ENCODE assay signal across 8 cellular contexts in the genomic region with DNA sequence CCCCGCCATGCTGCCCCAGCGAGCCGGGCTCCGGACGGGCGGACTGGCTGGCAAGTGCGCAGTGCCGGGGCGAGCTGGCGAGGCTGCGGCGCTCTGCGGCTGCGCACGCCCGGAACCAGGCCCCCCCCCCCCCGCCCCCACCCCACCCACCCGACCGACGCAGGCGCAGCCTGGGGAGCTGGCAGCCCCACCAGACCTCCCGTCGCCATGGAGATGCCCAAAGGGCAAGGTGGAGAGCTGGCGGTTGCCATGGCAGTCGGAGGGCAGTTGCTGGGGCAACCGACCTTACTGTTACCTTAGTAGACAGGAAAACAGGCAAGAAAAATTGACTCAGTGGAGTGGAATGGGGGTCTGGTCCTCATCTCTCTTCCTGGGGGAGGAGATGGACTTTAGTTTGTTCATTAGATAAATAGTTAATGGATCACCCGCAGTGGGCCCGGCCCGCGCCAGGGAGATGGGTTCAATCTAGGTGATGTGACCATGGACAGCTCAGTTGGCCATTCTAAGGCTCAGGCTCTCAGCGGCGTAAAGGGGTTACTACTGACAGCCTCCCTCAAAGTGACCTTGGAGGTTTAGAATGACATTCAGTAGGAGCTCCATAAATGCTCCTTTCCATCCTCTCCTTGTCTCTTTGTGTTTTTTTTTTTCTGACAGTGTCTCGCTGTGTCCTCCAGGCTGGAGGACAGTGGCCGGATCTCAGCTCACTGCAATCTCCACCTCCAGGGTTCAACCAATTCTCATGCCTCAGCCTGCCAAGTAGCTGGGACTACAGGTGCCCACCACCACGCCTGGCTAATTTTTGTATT. TPM values are rescaled to one million over a fixed set of nuclear protein-coding genes. Genes with fewer than 3 reads are reported as not detected.
DNase-seq lines count a peak whose midpoint lies in the region; ATAC-seq, FAIRE-seq and TF ChIP-seq lines count a peak whose summit lies in the region.

PCSK1N (minus strand) TSS at position 87 of the 806 bp plus-strand sequence; CDS start at position 9, 78 bp downstream.

- no peaks in the 10 kb centered on the region for H3K36me3 Mint-ChIP-seq in effector memory CD8-positive, alpha-beta T cell (ENCODE audit: insufficient read depth)

- ATAC-seq in effector memory CD8-positive, alpha-beta T cell (replicated peaks) = peak; percentile 64
- ATAC-seq in pancreas (peak in 3 of 4 donors; percentile 16 to 82 (median 80)), GM21526 (IDR thresholded peaks at IDR 0.05; ENCODE audit: low FRiP score, unreplicated experiment) (no peak), GM18907 (IDR thresholded peaks at IDR 0.05; ENCODE audit: unreplicated experiment) (no peak)

- peak within 1 kb of the TSS; percentile 40 for H3K27ac ChIP-seq in 22Rv1
- no peak within 1 kb of the TSS for H3K27ac ChIP-seq in HUES6 (ENCODE audit: low read depth, low read length)
- H3K27ac ChIP-seq in pancreas = no peak within 1 kb of the TSS
- no peak within 1 kb of the TSS for H3K27ac ChIP-seq in small intestine (ENCODE audit: low read depth in 1 of 2, low read length in 1 of 2)

- intact Hi-C loops in pancreas (cut with DNase I) = no loop called here

- DNase-seq in T follicular helper cell (ENCODE audit: low read depth) = peak; percentile 24
- peak in 2 of 3 experiments; percentile 10 to 11 for DNase-seq in effector memory CD8-positive, alpha-beta T cell
- DNase-seq in pancreas = peak in 1 of 6 donors; percentile 24
- DNase-seq in small intestine = no peak

- H3K4me1 Mint-ChIP-seq in effector memory CD8-positive, alpha-beta T cell (ENCODE audit: low read depth in 2 of 2) = peaks cover 10% of the 10 kb centered on the region in 2 donors

- peaks cover 63% of the 10 kb centered on the region for H3K27me3 ChIP-seq in HUES6 (ENCODE audit: control insufficient read depth, insufficient read depth, low read length)
- H3K27me3 ChIP-seq in pancreas = peaks cover 0 to 18% (median 7%) of the 10 kb centered on the region in 4 donors
- H3K27me3 ChIP-seq in small intestine (ENCODE audit: control insufficient read depth in 2 of 2, insufficient read depth in 2 of 2, low read length in 2 of 2) = peaks cover 4 to 8% of the 10 kb centered on the region in 2 donors

- H3K9me3 Mint-ChIP-seq in effector memory CD8-positive, alpha-beta T cell = no peaks in the 10 kb centered on the region

- H3K27me3 Mint-ChIP-seq in effector memory CD8-positive, alpha-beta T cell = peaks cover 16 to 32% of the 10 kb centered on the region in 2 donors

- no peak within 1 kb of the TSS for H3K9ac ChIP-seq in HUES6 (ENCODE audit: low read length)

- H3K27ac Mint-ChIP-seq in effector memory CD8-positive, alpha-beta T cell = peak within 1 kb of the TSS; percentile 34 to 62

- no peak for TF ChIP-seq CTCF in 22Rv1 (IDR thresholded peaks at IDR 0.05)
- no peak for TF ChIP-seq CTCF in pancreas (IDR thresholded peaks at IDR 0.05)

- H3K4me3 ChIP-seq in HUES6 (ENCODE audit: low read depth, low read length) (peak within 1 kb of the TSS; percentile 61), pancreas (peak within 1 kb of the TSS in 1 of 4 donors; percentile 33), small intestine (ENCODE audit: low read depth in 1 of 2, low read length in 2 of 2) (peak within 1 kb of the TSS in 1 of 2 donors; percentile 23)

- H3K4me3 Mint-ChIP-seq in effector memory CD8-positive, alpha-beta T cell = peak within 1 kb of the TSS; percentile 72 to 85

- H3K9me3 ChIP-seq in HUES6 (ENCODE audit: control insufficient read depth, insufficient read depth, low read depth, low read length) (peaks cover 11% of the 10 kb centered on the region; the same call in 1 of the 2 replicates), pancreas (no peaks in the 10 kb centered on the region), small intestine (ENCODE audit: control insufficient read depth, low read depth) (no peaks in the 10 kb centered on the region)

- FAIRE-seq in pancreas (lab: Jason Lieb, UNC) (no peak), small intestine (lab: Jason Lieb, UNC) (no peak)

- H3K36me3 ChIP-seq in HUES6 (ENCODE audit: control insufficient read depth, insufficient read depth, low read length) (no peaks in the 10 kb centered on the region), pancreas (no peaks in the 10 kb centered on the region), small intestine (ENCODE audit: control insufficient read depth in 2 of 2, insufficient read depth in 2 of 2, low read length in 2 of 2) (no peaks in the 10 kb centered on the region)

- 12 to 34% methylated on average over 23 to 31 of the region's 35 CpGs for WGBS in pancreas, 2 donors
- 13 to 41% (median 34%) methylated on average over 8 to 34 of the region's 35 CpGs for WGBS in small intestine, 3 donors

- H3K4me1 ChIP-seq in HUES6 (ENCODE audit: control insufficient read depth, insufficient read depth, low read length) (peaks cover 9% of the 10 kb centered on the region; the same call in 1 of the 2 replicates), pancreas (no peaks in the 10 kb centered on the region), small intestine (ENCODE audit: control insufficient read depth in 2 of 2, insufficient read depth in 1 of 2, low read depth in 1 of 2, low read length in 1 of 2) (no peaks in the 10 kb centered on the region)

RNA-seq across cellular contexts. Expression of gene PCSK1N, which starts in this region (rescaled TPM):
- total RNA-seq in pancreas = 10 to 100 TPM; 10.3 to 50.5 (median 20.1) TPM
- polyA plus RNA-seq in pancreas (100 to 1,000 TPM; 167 to 368 TPM), small intestine (10 to 100 TPM in 1 of 3 donors, 1 to 10 TPM in 1, under 1 TPM in 1; 0.67 to 18.9 (median 8.1) TPM)

Comparison
In these comparisons a context has a peak if more than half of its experiments do, and no peak if none do; other contexts are left out.
1. RNA of gene PCSK1N (polyA plus RNA-seq): 167 to 368 TPM in pancreas; 0.67 to 18.9 TPM in small intestine; every median in the first group is over 4 times any median in the second.
2. ATAC-seq: peak in effector memory CD8-positive, alpha-beta T cell (single experiment) and pancreas (3 of 4); none in GM21526 (single experiment) and GM18907 (single experiment).